ENCODE assay signal across 29 cellular contexts in genomic region chr21:31491617-31492016, GRCh38.
"Had no signal": no experiment of that assay in that cellular context is flagged by ENCODE, and none has a peak within 500 bp of the region (broad histone marks: within the 10 kb centered on the region; RNA-seq: fewer than 3 reads in every experiment).

No MANE protein-coding gene starts in this region.

- H3K9me3 ChIP-seq: left lung, lower lobe of right lung, neutrophil, ovary, right atrium auricular region, right lobe of liver, suprapubic skin, thoracic aorta, tibial artery, upper lobe of right lung had no signal

- H3K27me3 ChIP-seq: left lung, neural progenitor cell, neutrophil, ovary, right atrium auricular region, right lobe of liver, suprapubic skin, tibial artery, upper lobe of right lung had no signal

- H3K4me2 ChIP-seq: neural progenitor cell had no signal

- H3K4me1 ChIP-seq: left lung, lower lobe of right lung, neural progenitor cell, right atrium auricular region, right lobe of liver, suprapubic skin, tibial artery, upper lobe of right lung had no signal

- H2AFZ ChIP-seq: neural progenitor cell had no signal

- H3K36me3 ChIP-seq: left lung, lower lobe of right lung, neural progenitor cell, neutrophil, ovary, right atrium auricular region, right lobe of liver, suprapubic skin, thoracic aorta, tibial artery, upper lobe of right lung had no signal

- H3K4me3 Mint-ChIP-seq: immature natural killer cell; naive thymus-derived CD8-positive, alpha-beta T cell; nephron progenitor cell; neural progenitor cell; stimulated activated effector memory CD8-positive, alpha-beta T cell treated with anti-CD3 and anti-CD28 coated beads, Interleukin-12 subunit alpha, Interleukin-12 subunit beta, amount 100 ng/mL, for 72 hours; stimulated activated naive CD8-positive, alpha-beta T cell treated with anti-CD3 and anti-CD28 coated beads, Interleukin-15, Interleukin-2, amounts not matched to agents 100 ng/mL and 50 ng/mL, for 24 hours had no signal

- H3K27ac Mint-ChIP-seq: nephron progenitor cell; neural progenitor cell; progenitor cell of endocrine pancreas; stimulated activated effector memory CD8-positive, alpha-beta T cell treated with anti-CD3 and anti-CD28 coated beads, Interleukin-12 subunit alpha, Interleukin-12 subunit beta, amount 100 ng/mL, for 72 hours; stimulated activated naive CD8-positive, alpha-beta T cell treated with anti-CD3 and anti-CD28 coated beads, Interleukin-15, Interleukin-2, amounts not matched to agents 100 ng/mL and 50 ng/mL, for 24 hours had no signal

- H3K9me3 Mint-ChIP-seq: immature natural killer cell; stimulated activated effector memory CD8-positive, alpha-beta T cell treated with anti-CD3 and anti-CD28 coated beads, Interleukin-12 subunit alpha, Interleukin-12 subunit beta, amount 100 ng/mL, for 72 hours; stimulated activated naive CD8-positive, alpha-beta T cell treated with anti-CD3 and anti-CD28 coated beads, Interleukin-15, Interleukin-2, amounts not matched to agents 100 ng/mL and 50 ng/mL, for 24 hours had no signal

- H3K4me1 Mint-ChIP-seq: immature natural killer cell; stimulated activated effector memory CD8-positive, alpha-beta T cell treated with anti-CD3 and anti-CD28 coated beads, Interleukin-12 subunit alpha, Interleukin-12 subunit beta, amount 100 ng/mL, for 72 hours had no signal

- H3K4me3 ChIP-seq: left lung, lower lobe of right lung, neural progenitor cell, ovary, right atrium auricular region, right lobe of liver, suprapubic skin, thoracic aorta, tibial artery, upper lobe of right lung had no signal

- H3K27me3 Mint-ChIP-seq: naive thymus-derived CD8-positive, alpha-beta T cell; progenitor cell of endocrine pancreas; stimulated activated naive CD8-positive, alpha-beta T cell treated with anti-CD3 and anti-CD28 coated beads, Interleukin-15, Interleukin-2, amounts not matched to agents 100 ng/mL and 50 ng/mL, for 24 hours had no signal

- H3K27ac ChIP-seq: left lung, lower lobe of right lung, neural progenitor cell, neutrophil, ovary, right atrium auricular region, right lobe of liver, suprapubic skin, thoracic aorta, tibial artery, upper lobe of right lung had no signal

- H3K9ac ChIP-seq: neural progenitor cell had no signal

- H3K36me3 Mint-ChIP-seq: immature natural killer cell; stimulated activated effector memory CD8-positive, alpha-beta T cell treated with anti-CD3 and anti-CD28 coated beads, Interleukin-12 subunit alpha, Interleukin-12 subunit beta, amount 100 ng/mL, for 72 hours had no signal

- DNase-seq: hypothalamus; immature natural killer cell; kidney; left colon; left lung; lower lobe of right lung; mammary epithelial cell; mesendoderm; midbrain; naive thymus-derived CD8-positive, alpha-beta T cell; nephron progenitor cell; occipital lobe; ovary; right lobe of liver; stimulated activated CD4-positive, alpha-beta T cell treated with anti-CD3 and anti-CD28 coated beads, Interleukin-12 subunit alpha, Interleukin-12 subunit beta, amount 100 ng/mL, for 4 hours; stimulated activated CD4-positive, alpha-beta T cell treated with anti-CD3 and anti-CD28 coated beads, Interleukin-15, amount 100 ng/mL, for 24 hours; stimulated activated CD4-positive, alpha-beta T cell treated with anti-CD3 and anti-CD28 coated beads, Interleukin-4, amount 100 ng/mL, for 24 hours; stimulated activated naive CD4-positive, alpha-beta T cell; tibial artery; trophoblast cell; upper lobe of right lung had no signal
